In genomic region chr1:170410391-170411146, GRCh38 we compare ENCODE assay signal across 14 cellular contexts.
DNase-seq lines count a peak whose midpoint lies in the region; ATAC-seq and TF ChIP-seq lines count a peak whose summit lies in the region.
"Had no signal": no experiment of that assay in that cellular context is flagged by ENCODE, and none has a peak within 500 bp of the region (broad histone marks: within the 10 kb centered on the region; RNA-seq: fewer than 3 reads in every experiment).

No MANE protein-coding gene starts in this region.

- WGBS in heart right ventricle, 2 donors: 42 to 43% methylated on average over 2 of the region's 2 CpGs

- intact Hi-C loops in heart right ventricle (cut with DNase I): loop anchor here in 3 of 10 donors (5.0 to 10.0 kb wide), 3 partner anchors 58 to 254 kb away; partner anchors contain the start of genes GORAB (in 3 of the 3) and PRRX1 (in 2 of the 3)

- in situ Hi-C loops in astrocyte of the spinal cord (cut with HindIII; ENCODE audit: low sequenced_read_pairs): no loop called here

- peak overlapping the region in 7 of 10 donors; percentile 53 to 80 (median 65) for H3K27ac ChIP-seq in heart right ventricle
- H3K27ac ChIP-seq: cardiac muscle cell, parathyroid adenoma had no signal

- H3K4me1 ChIP-seq in heart right ventricle: peaks cover 0 to 40% (median 21%) of the 10 kb centered on the region in 9 donors
- H3K4me1 ChIP-seq: parathyroid adenoma had no signal

- no peak overlapping the region for H3K4me3 ChIP-seq in astrocyte of the spinal cord (ENCODE audit: low read depth, low read length)
- H3K4me3 ChIP-seq in heart right ventricle: no peak overlapping the region
- H3K4me3 ChIP-seq: cardiac muscle cell, thyroid gland had no signal

- peaks cover 0 to 2% (median 0%) of the 10 kb centered on the region in 11 donors for H3K9me3 ChIP-seq in heart right ventricle
- H3K9me3 ChIP-seq: thyroid gland had no signal

- peak; percentile 48 for DNase-seq in ELR (ENCODE audit: low read depth)
- DNase-seq in astrocyte of the spinal cord (ENCODE audit: low read depth, low spot score): peak; percentile 61
- DNase-seq in heart right ventricle: no peak
- DNase-seq in smooth muscle cell of the brain vasculature (ENCODE audit: low read depth, low spot score): peak; percentile 29
- DNase-seq in stimulated activated CD8-positive, alpha-beta memory T cell treated with anti-CD3 and anti-CD28 coated beads, Interleukin-4, amount 100 ng/mL, for 48 hours: no peak
- no peak for DNase-seq in NCI-H1105 (lab: John Stamatoyannopoulos, UW)
- no peak for DNase-seq in nucleus accumbens (lab: John Stamatoyannopoulos, UW)
- DNase-seq: activated T-cell treated with anti-CD3 and anti-CD28 coated beads, Interleukin-2, amount 50 U/mL, for 1 hour; CD4-positive, CD25-positive, alpha-beta regulatory T cell; NCI-H526; thyroid gland had no signal

- no peaks in the 10 kb centered on the region for H3K36me3 ChIP-seq in heart right ventricle
- H3K36me3 ChIP-seq: cardiac muscle cell, thyroid gland had no signal

- peak in 7 of 8 donors; percentile 73 to 94 (median 86) for ATAC-seq in heart right ventricle
- no peak for ATAC-seq in HG03139 (IDR thresholded peaks at IDR 0.05; ENCODE audit: unreplicated experiment)

- no peaks in the 10 kb centered on the region for H3K27me3 ChIP-seq in heart right ventricle
- H3K27me3 ChIP-seq: cardiac muscle cell, thyroid gland had no signal

- TF ChIP-seq CTCF in astrocyte of the spinal cord (IDR thresholded peaks at IDR 0.05; ENCODE audit: low read depth, low read length) (no peak), heart right ventricle (IDR thresholded peaks at IDR 0.05) (no peak)

Comparison
In these comparisons a context has a peak if more than half of its experiments do, and no peak if none do; other contexts are left out.
1. DNase-seq: peak in ELR (single experiment), astrocyte of the spinal cord (single experiment) and smooth muscle cell of the brain vasculature (single experiment); none in heart right ventricle (0 of 2), stimulated activated CD8-positive, alpha-beta memory T cell treated with anti-CD3 and anti-CD28 coated beads, Interleukin-4, amount 100 ng/mL, for 48 hours (single experiment), NCI-H1105 (single experiment) and nucleus accumbens (0 of 56).